Comparison of ENCODE assay signal across 1 cellular context in genomic region chr1:235063068-235063765, GRCh38.
TF ChIP-seq lines count a peak whose summit lies in the region.

No MANE protein-coding gene starts in this region.

TF ChIP-seq in HepG2, 621 proteins besides CTCF, POLR2A, EP300 and RAD21 (continued from another document and continues in another):
- TF ChIP-seq, protein P1, sequence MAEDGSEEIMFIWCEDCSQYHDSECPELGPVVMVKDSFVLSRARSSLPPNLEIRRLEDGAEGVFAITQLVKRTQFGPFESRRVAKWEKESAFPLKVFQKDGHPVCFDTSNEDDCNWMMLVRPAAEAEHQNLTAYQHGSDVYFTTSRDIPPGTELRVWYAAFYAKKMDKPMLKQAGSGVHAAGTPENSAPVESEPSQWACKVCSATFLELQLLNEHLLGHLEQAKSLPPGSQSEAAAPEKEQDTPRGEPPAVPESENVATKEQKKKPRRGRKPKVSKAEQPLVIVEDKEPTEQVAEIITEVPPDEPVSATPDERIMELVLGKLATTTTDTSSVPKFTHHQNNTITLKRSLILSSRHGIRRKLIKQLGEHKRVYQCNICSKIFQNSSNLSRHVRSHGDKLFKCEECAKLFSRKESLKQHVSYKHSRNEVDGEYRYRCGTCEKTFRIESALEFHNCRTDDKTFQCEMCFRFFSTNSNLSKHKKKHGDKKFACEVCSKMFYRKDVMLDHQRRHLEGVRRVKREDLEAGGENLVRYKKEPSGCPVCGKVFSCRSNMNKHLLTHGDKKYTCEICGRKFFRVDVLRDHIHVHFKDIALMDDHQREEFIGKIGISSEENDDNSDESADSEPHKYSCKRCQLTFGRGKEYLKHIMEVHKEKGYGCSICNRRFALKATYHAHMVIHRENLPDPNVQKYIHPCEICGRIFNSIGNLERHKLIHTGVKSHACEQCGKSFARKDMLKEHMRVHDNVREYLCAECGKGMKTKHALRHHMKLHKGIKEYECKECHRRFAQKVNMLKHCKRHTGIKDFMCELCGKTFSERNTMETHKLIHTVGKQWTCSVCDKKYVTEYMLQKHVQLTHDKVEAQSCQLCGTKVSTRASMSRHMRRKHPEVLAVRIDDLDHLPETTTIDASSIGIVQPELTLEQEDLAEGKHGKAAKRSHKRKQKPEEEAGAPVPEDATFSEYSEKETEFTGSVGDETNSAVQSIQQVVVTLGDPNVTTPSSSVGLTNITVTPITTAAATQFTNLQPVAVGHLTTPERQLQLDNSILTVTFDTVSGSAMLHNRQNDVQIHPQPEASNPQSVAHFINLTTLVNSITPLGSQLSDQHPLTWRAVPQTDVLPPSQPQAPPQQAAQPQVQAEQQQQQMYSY (CRISPR knock-in tag; IDR thresholded peaks at IDR 0.05) = no peak
- no peak for TF ChIP-seq ZNF232 (CRISPR knock-in tag; IDR thresholded peaks at IDR 0.05; ENCODE audit: borderline replicate concordance)
- TF ChIP-seq, protein P2, sequence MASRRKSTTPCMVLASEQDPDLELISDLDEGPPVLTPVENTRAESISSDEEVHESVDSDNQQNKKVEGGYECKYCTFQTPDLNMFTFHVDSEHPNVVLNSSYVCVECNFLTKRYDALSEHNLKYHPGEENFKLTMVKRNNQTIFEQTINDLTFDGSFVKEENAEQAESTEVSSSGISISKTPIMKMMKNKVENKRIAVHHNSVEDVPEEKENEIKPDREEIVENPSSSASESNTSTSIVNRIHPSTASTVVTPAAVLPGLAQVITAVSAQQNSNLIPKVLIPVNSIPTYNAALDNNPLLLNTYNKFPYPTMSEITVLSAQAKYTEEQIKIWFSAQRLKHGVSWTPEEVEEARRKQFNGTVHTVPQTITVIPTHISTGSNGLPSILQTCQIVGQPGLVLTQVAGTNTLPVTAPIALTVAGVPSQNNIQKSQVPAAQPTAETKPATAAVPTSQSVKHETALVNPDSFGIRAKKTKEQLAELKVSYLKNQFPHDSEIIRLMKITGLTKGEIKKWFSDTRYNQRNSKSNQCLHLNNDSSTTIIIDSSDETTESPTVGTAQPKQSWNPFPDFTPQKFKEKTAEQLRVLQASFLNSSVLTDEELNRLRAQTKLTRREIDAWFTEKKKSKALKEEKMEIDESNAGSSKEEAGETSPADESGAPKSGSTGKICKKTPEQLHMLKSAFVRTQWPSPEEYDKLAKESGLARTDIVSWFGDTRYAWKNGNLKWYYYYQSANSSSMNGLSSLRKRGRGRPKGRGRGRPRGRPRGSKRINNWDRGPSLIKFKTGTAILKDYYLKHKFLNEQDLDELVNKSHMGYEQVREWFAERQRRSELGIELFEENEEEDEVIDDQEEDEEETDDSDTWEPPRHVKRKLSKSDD (CRISPR knock-in tag; IDR thresholded peaks at IDR 0.05; ENCODE audit: low read depth) = no peak
- TF ChIP-seq POLR2G (IDR thresholded peaks at IDR 0.05; ENCODE audit: low read depth, low read length) = peak; percentile 12
- TF ChIP-seq HMG20A (CRISPR knock-in tag; IDR thresholded peaks at IDR 0.05; ENCODE audit: borderline replicate concordance) = no peak
- TF ChIP-seq AGO2 (optimal IDR thresholded peaks at IDR 0.05; ENCODE audit: low read depth, low read length) = no peak
- TF ChIP-seq ZNF883 (CRISPR knock-in tag; IDR thresholded peaks at IDR 0.05; ENCODE audit: not compliant biosample characterization) = no peak
- TF ChIP-seq ARID2 (CRISPR knock-in tag; IDR thresholded peaks at IDR 0.05; ENCODE audit: borderline replicate concordance) = no peak
- TF ChIP-seq ZC3H4 (CRISPR knock-in tag; IDR thresholded peaks at IDR 0.05; ENCODE audit: borderline replicate concordance) = no peak
- TF ChIP-seq, protein P3, sequence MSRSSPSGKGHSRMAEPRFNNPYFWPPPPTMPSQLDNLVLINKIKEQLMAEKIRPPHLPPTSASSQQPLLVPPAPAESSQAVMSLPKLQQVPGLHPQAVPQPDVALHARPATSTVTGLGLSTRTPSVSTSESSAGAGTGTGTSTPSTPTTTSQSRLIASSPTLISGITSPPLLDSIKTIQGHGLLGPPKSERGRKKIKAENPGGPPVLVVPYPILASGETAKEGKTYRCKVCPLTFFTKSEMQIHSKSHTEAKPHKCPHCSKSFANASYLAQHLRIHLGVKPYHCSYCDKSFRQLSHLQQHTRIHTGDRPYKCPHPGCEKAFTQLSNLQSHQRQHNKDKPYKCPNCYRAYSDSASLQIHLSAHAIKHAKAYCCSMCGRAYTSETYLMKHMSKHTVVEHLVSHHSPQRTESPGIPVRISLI (CRISPR knock-in tag; IDR thresholded peaks at IDR 0.05; ENCODE audit: borderline replicate concordance) = no peak
- TF ChIP-seq, protein P4, sequence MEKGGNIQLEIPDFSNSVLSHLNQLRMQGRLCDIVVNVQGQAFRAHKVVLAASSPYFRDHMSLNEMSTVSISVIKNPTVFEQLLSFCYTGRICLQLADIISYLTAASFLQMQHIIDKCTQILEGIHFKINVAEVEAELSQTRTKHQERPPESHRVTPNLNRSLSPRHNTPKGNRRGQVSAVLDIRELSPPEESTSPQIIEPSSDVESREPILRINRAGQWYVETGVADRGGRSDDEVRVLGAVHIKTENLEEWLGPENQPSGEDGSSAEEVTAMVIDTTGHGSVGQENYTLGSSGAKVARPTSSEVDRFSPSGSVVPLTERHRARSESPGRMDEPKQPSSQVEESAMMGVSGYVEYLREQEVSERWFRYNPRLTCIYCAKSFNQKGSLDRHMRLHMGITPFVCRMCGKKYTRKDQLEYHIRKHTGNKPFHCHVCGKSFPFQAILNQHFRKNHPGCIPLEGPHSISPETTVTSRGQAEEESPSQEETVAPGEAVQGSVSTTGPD (CRISPR knock-in tag; IDR thresholded peaks at IDR 0.05) = no peak
- TF ChIP-seq EEA1 (CRISPR knock-in tag; IDR thresholded peaks at IDR 0.05; ENCODE audit: borderline replicate concordance) = no peak
- TF ChIP-seq THAP8 (CRISPR knock-in tag; IDR thresholded peaks at IDR 0.05; ENCODE audit: borderline replicate concordance) = no peak
- TF ChIP-seq RBM39 (IDR thresholded peaks at IDR 0.05; ENCODE audit: low read depth, low read length, poor library complexity, severe bottlenecking) = no peak
- TF ChIP-seq ZNF326 (CRISPR knock-in tag; IDR thresholded peaks at IDR 0.05; ENCODE audit: borderline replicate concordance) = no peak
- peak; percentile 2; the same call in 1 of the 2 replicates for TF ChIP-seq RBFOX2 (IDR thresholded peaks at IDR 0.05; ENCODE audit: low read depth, low read length)
- peak; percentile 49; the same call in 1 of the 2 replicates for TF ChIP-seq ZFP91 (CRISPR knock-in tag; IDR thresholded peaks at IDR 0.05; ENCODE audit: borderline replicate concordance)
- TF ChIP-seq MEIS1 (CRISPR knock-in tag; IDR thresholded peaks at IDR 0.05; ENCODE audit: borderline replicate concordance) = no peak
- TF ChIP-seq SRY (CRISPR knock-in tag; IDR thresholded peaks at IDR 0.05) = no peak
- TF ChIP-seq, protein P5, sequence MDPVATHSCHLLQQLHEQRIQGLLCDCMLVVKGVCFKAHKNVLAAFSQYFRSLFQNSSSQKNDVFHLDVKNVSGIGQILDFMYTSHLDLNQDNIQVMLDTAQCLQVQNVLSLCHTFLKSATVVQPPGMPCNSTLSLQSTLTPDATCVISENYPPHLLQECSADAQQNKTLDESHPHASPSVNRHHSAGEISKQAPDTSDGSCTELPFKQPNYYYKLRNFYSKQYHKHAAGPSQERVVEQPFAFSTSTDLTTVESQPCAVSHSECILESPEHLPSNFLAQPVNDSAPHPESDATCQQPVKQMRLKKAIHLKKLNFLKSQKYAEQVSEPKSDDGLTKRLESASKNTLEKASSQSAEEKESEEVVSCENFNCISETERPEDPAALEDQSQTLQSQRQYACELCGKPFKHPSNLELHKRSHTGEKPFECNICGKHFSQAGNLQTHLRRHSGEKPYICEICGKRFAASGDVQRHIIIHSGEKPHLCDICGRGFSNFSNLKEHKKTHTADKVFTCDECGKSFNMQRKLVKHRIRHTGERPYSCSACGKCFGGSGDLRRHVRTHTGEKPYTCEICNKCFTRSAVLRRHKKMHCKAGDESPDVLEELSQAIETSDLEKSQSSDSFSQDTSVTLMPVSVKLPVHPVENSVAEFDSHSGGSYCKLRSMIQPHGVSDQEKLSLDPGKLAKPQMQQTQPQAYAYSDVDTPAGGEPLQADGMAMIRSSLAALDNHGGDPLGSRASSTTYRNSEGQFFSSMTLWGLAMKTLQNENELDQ (CRISPR knock-in tag; IDR thresholded peaks at IDR 0.05; ENCODE audit: borderline replicate concordance) = no peak
- TF ChIP-seq, protein P6, sequence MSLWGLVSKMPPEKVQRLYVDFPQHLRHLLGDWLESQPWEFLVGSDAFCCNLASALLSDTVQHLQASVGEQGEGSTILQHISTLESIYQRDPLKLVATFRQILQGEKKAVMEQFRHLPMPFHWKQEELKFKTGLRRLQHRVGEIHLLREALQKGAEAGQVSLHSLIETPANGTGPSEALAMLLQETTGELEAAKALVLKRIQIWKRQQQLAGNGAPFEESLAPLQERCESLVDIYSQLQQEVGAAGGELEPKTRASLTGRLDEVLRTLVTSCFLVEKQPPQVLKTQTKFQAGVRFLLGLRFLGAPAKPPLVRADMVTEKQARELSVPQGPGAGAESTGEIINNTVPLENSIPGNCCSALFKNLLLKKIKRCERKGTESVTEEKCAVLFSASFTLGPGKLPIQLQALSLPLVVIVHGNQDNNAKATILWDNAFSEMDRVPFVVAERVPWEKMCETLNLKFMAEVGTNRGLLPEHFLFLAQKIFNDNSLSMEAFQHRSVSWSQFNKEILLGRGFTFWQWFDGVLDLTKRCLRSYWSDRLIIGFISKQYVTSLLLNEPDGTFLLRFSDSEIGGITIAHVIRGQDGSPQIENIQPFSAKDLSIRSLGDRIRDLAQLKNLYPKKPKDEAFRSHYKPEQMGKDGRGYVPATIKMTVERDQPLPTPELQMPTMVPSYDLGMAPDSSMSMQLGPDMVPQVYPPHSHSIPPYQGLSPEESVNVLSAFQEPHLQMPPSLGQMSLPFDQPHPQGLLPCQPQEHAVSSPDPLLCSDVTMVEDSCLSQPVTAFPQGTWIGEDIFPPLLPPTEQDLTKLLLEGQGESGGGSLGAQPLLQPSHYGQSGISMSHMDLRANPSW (CRISPR knock-in tag; IDR thresholded peaks at IDR 0.05; ENCODE audit: borderline replicate concordance) = no peak
- no peak for TF ChIP-seq SMYD3 (CRISPR knock-in tag; IDR thresholded peaks at IDR 0.05)
- no peak for TF ChIP-seq SIN3A (IDR thresholded peaks at IDR 0.05; ENCODE audit: borderline replicate concordance, low read depth, low read length)
- no peak for TF ChIP-seq ARHGAP35 (CRISPR knock-in tag; IDR thresholded peaks at IDR 0.05; ENCODE audit: borderline replicate concordance)
- TF ChIP-seq ZBTB21 (CRISPR knock-in tag; IDR thresholded peaks at IDR 0.05) = no peak
- no peak for TF ChIP-seq PCBP2 (optimal IDR thresholded peaks at IDR 0.05; ENCODE audit: low read depth, low read length, poor library complexity, severe bottlenecking)
- TF ChIP-seq, protein P7, sequence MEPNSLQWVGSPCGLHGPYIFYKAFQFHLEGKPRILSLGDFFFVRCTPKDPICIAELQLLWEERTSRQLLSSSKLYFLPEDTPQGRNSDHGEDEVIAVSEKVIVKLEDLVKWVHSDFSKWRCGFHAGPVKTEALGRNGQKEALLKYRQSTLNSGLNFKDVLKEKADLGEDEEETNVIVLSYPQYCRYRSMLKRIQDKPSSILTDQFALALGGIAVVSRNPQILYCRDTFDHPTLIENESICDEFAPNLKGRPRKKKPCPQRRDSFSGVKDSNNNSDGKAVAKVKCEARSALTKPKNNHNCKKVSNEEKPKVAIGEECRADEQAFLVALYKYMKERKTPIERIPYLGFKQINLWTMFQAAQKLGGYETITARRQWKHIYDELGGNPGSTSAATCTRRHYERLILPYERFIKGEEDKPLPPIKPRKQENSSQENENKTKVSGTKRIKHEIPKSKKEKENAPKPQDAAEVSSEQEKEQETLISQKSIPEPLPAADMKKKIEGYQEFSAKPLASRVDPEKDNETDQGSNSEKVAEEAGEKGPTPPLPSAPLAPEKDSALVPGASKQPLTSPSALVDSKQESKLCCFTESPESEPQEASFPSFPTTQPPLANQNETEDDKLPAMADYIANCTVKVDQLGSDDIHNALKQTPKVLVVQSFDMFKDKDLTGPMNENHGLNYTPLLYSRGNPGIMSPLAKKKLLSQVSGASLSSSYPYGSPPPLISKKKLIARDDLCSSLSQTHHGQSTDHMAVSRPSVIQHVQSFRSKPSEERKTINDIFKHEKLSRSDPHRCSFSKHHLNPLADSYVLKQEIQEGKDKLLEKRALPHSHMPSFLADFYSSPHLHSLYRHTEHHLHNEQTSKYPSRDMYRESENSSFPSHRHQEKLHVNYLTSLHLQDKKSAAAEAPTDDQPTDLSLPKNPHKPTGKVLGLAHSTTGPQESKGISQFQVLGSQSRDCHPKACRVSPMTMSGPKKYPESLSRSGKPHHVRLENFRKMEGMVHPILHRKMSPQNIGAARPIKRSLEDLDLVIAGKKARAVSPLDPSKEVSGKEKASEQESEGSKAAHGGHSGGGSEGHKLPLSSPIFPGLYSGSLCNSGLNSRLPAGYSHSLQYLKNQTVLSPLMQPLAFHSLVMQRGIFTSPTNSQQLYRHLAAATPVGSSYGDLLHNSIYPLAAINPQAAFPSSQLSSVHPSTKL (CRISPR knock-in tag; IDR thresholded peaks at IDR 0.05) = no peak; the same call in 1 of the 2 replicates
- TF ChIP-seq KDM5B (CRISPR knock-in tag; IDR thresholded peaks at IDR 0.05; ENCODE audit: borderline replicate concordance) = 0 out of 2 replicates have a peak, but pooled peaks have one; percentile 41
- 0 out of 2 replicates have a peak, but pooled peaks have one; percentile 43 for TF ChIP-seq REL (CRISPR knock-in tag; conservative IDR thresholded peaks at IDR 0.05)
- TF ChIP-seq GTF3A (CRISPR knock-in tag; conservative IDR thresholded peaks at IDR 0.05) = 0 out of 2 replicates have a peak, but pooled peaks have one; percentile 12
- no peak for TF ChIP-seq SCMH1 (CRISPR knock-in tag; IDR thresholded peaks at IDR 0.05; ENCODE audit: borderline replicate concordance)
- TF ChIP-seq RELA (CRISPR knock-in tag; IDR thresholded peaks at IDR 0.05) = 0 out of 2 replicates have a peak, but pooled peaks have one; percentile 17
- TF ChIP-seq POGZ (CRISPR knock-in tag; IDR thresholded peaks at IDR 0.05) = no peak
- no peak for TF ChIP-seq TBP (CRISPR knock-in tag; IDR thresholded peaks at IDR 0.05)
- TF ChIP-seq ZNF790 (CRISPR knock-in tag; IDR thresholded peaks at IDR 0.05; ENCODE audit: borderline replicate concordance) = no peak
- peak; percentile 17; the same call in 1 of the 2 replicates for TF ChIP-seq DMAP1 (CRISPR knock-in tag; IDR thresholded peaks at IDR 0.05)
- TF ChIP-seq ZNF773 (CRISPR knock-in tag; IDR thresholded peaks at IDR 0.05; ENCODE audit: borderline replicate concordance) = no peak
